In genomic region chr6:63317641-63318040, GRCh38 we compare ENCODE assay signal across 1 cellular context.
TF ChIP-seq lines count a peak whose summit lies in the region.

No MANE protein-coding gene starts in this region.

TF ChIP-seq in HepG2, 621 proteins besides CTCF, POLR2A, EP300 and RAD21:
- TF ChIP-seq ARID5B (CRISPR knock-in tag; IDR thresholded peaks at IDR 0.05) = no peak
- no peak for TF ChIP-seq HDAC1 (CRISPR knock-in tag; IDR thresholded peaks at IDR 0.05)
- no peak for TF ChIP-seq GATAD2A (CRISPR knock-in tag; IDR thresholded peaks at IDR 0.05)
- TF ChIP-seq NR2C2 (CRISPR knock-in tag; IDR thresholded peaks at IDR 0.05; ENCODE audit: borderline replicate concordance) = no peak
- no peak for TF ChIP-seq HOXA3 (CRISPR knock-in tag; IDR thresholded peaks at IDR 0.05)
- no peak for TF ChIP-seq NBN (conservative IDR thresholded peaks at IDR 0.05)
- TF ChIP-seq PCBP1 (IDR thresholded peaks at IDR 0.05; ENCODE audit: borderline replicate concordance, low read depth, low read length) = no peak
- TF ChIP-seq SMAD9 (CRISPR knock-in tag; IDR thresholded peaks at IDR 0.05) = no peak
- no peak for TF ChIP-seq CREB3 (CRISPR knock-in tag; IDR thresholded peaks at IDR 0.05)
- TF ChIP-seq ZNF652 (CRISPR knock-in tag; IDR thresholded peaks at IDR 0.05; ENCODE audit: borderline replicate concordance, low read depth) = no peak
- TF ChIP-seq NFE2 (CRISPR knock-in tag; IDR thresholded peaks at IDR 0.05) = no peak
- TF ChIP-seq NFE2L2 (IDR thresholded peaks at IDR 0.05; ENCODE audit: low read length) = no peak
- no peak for TF ChIP-seq ZNF3 (CRISPR knock-in tag; IDR thresholded peaks at IDR 0.05)
- no peak for TF ChIP-seq ZNF510 (CRISPR knock-in tag; IDR thresholded peaks at IDR 0.05; ENCODE audit: low read depth)
- no peak for TF ChIP-seq ZBTB33 (CRISPR knock-in tag; IDR thresholded peaks at IDR 0.05)
- no peak for TF ChIP-seq MTA1 (CRISPR knock-in tag; IDR thresholded peaks at IDR 0.05; ENCODE audit: borderline replicate concordance)
- no peak for TF ChIP-seq AHDC1 (CRISPR knock-in tag; IDR thresholded peaks at IDR 0.05; ENCODE audit: borderline replicate concordance)
- TF ChIP-seq ZBTB39 (CRISPR knock-in tag; IDR thresholded peaks at IDR 0.05) = no peak
- TF ChIP-seq BRF2 (CRISPR knock-in tag; IDR thresholded peaks at IDR 0.05) = no peak
- TF ChIP-seq ZFP36L1 (CRISPR knock-in tag; IDR thresholded peaks at IDR 0.05) = no peak
